ENCODE assay signal across 18 cellular contexts in the genomic region with DNA sequence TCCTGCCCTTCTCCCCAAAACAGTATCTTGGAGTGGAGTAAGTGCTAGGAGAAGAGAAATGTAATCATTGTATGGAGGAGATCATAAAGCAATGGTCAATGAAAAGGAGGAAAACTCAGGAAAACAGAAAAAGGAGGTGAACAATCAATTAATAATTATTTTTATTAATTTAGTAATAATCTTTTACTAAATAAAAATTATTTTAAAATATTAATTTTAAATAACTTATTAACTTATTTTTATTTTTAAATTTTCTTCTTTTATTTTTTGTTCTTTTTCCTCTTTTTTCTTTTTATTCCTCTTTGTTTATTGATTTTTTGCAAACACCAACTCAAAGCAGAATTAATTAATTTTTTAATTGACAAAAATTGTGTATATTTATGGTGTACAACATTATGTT.
DNase-seq lines count a peak whose midpoint lies in the region; FAIRE-seq and TF ChIP-seq lines count a peak whose summit lies in the region.
"Had no signal": no experiment of that assay in that cellular context is flagged by ENCODE, and none has a peak within 500 bp of the region (broad histone marks: within the 10 kb centered on the region; RNA-seq: fewer than 3 reads in every experiment).

No MANE protein-coding gene starts in this region.

- no peaks in the 10 kb centered on the region for H3F3A ChIP-seq in Loucy (ENCODE audit: low read depth)
- peaks cover 14% of the 10 kb centered on the region for H3F3A ChIP-seq in neural progenitor cell (ENCODE audit: low read depth)

- no peaks in the 10 kb centered on the region for H3K36me3 ChIP-seq in Loucy (ENCODE audit: insufficient read depth, low read length)
- H3K36me3 ChIP-seq in neural progenitor cell: no peaks in the 10 kb centered on the region
- H3K36me3 ChIP-seq: BLaER1 treated with 17β-estradiol and CSF1 and Interleukin-3, amounts not matched to agents 10 nM and 100 nM had no signal

- no peaks in the 10 kb centered on the region for H3K79me2 ChIP-seq in Loucy (ENCODE audit: insufficient read depth, low read length)
- H3K79me2 ChIP-seq in neural progenitor cell (ENCODE audit: low read depth): no peaks in the 10 kb centered on the region

- no peaks in the 10 kb centered on the region for H3K9me2 ChIP-seq in Loucy (replicated peaks; ENCODE audit: low read depth, low read length)

- FAIRE-seq in A204.1 (lab: Jason Lieb, UNC) (peak; percentile 88), colon (lab: Jason Lieb, UNC) (peak; percentile 72)
- FAIRE-seq: GM12878, GM18507 had no signal

- H3K27me3 ChIP-seq in Loucy (ENCODE audit: insufficient read depth, low read length, poor library complexity, severe bottlenecking): no peaks in the 10 kb centered on the region
- H3K27me3 ChIP-seq in neural progenitor cell: no peaks in the 10 kb centered on the region
- H3K27me3 ChIP-seq: BLaER1 treated with 17β-estradiol and CSF1 and Interleukin-3, amounts not matched to agents 10 nM and 100 nM had no signal

- H3K4me2 ChIP-seq in Loucy (ENCODE audit: low read depth, low read length, poor library complexity, severe bottlenecking): no peak overlapping the region
- no peak overlapping the region for H3K4me2 ChIP-seq in neural progenitor cell
- H3K4me2 ChIP-seq: BLaER1 treated with 17β-estradiol and CSF1 and Interleukin-3, amounts not matched to agents 10 nM and 100 nM had no signal

- H3K4me1 ChIP-seq in Loucy (ENCODE audit: insufficient read depth, low read length, poor library complexity, severe bottlenecking) (peaks cover 21% of the 10 kb centered on the region), neural progenitor cell (peaks cover 48% of the 10 kb centered on the region)
- H3K4me1 ChIP-seq: BLaER1 treated with 17β-estradiol and CSF1 and Interleukin-3, amounts not matched to agents 10 nM and 100 nM had no signal

- H3K9me3 ChIP-seq in Loucy (ENCODE audit: insufficient read depth, low read depth, low read length) (no peaks in the 10 kb centered on the region), neural progenitor cell (ENCODE audit: low read depth) (no peaks in the 10 kb centered on the region)
- H3K9me3 ChIP-seq: BLaER1 treated with 17β-estradiol and CSF1 and Interleukin-3, amounts not matched to agents 10 nM and 100 nM had no signal

- H3K27ac ChIP-seq in neural progenitor cell: no peak overlapping the region
- H3K27ac ChIP-seq: BLaER1 treated with 17β-estradiol and CSF1 and Interleukin-3, amounts not matched to agents 10 nM and 100 nM; GM23248; HL-60 had no signal

- H3K4me3 Mint-ChIP-seq in neural progenitor cell: no peak overlapping the region
- no peak overlapping the region for H3K4me3 Mint-ChIP-seq in mesothelial cell of epicardium
- H3K4me3 Mint-ChIP-seq: CD4-positive, CD25-positive, alpha-beta regulatory T cell had no signal

- H2AFZ ChIP-seq in Loucy (ENCODE audit: low read length): 0 out of 2 replicates have a peak overlapping the region, but pooled peaks have one; percentile 35
- H2AFZ ChIP-seq in neural progenitor cell (replicated peaks): peak overlapping the region; percentile 75
- H2AFZ ChIP-seq: GM23248 had no signal

- no peak for DNase-seq in neural progenitor cell (ENCODE audit: low spot score)
- DNase-seq in NCI-H774 (lab: John Stamatoyannopoulos, UW): no peak
- no peak for DNase-seq in EL
- DNase-seq in kidney tubule cell (ENCODE audit: low spot score): no peak
- DNase-seq in mesothelial cell of epicardium (ENCODE audit: low spot score in 2 of 2, unreplicated experiment in 2 of 2): no peak
- DNase-seq: 8988T; ACHN; CD4-positive, CD25-positive, alpha-beta regulatory T cell; DMS53; H7 had no signal

- peaks cover 11% of the 10 kb centered on the region for H3K4me1 Mint-ChIP-seq in neural progenitor cell
- peaks cover 65% of the 10 kb centered on the region for H3K4me1 Mint-ChIP-seq in mesothelial cell of epicardium
- H3K4me1 Mint-ChIP-seq: CD4-positive, CD25-positive, alpha-beta regulatory T cell had no signal

- H3K9ac ChIP-seq in Loucy (ENCODE audit: low read depth, low read length, poor library complexity, severe bottlenecking) (no peak overlapping the region), neural progenitor cell (no peak overlapping the region)
- H3K9ac ChIP-seq: BLaER1 treated with 17β-estradiol and CSF1 and Interleukin-3, amounts not matched to agents 10 nM and 100 nM; GM23248 had no signal

- H3K27ac Mint-ChIP-seq in neural progenitor cell: no peak overlapping the region
- H3K27ac Mint-ChIP-seq in mesothelial cell of epicardium: no peak overlapping the region
- H3K27ac Mint-ChIP-seq: CD4-positive, CD25-positive, alpha-beta regulatory T cell had no signal

- TF ChIP-seq CTCF in Loucy (conservative IDR thresholded peaks at IDR 0.05; ENCODE audit: low read length): no peak
- no peak for TF ChIP-seq CTCF in neural progenitor cell (IDR thresholded peaks at IDR 0.05)
- no peak for TF ChIP-seq CTCF in mesothelial cell of epicardium (IDR thresholded peaks at IDR 0.05; ENCODE audit: unreplicated experiment)

- H3K36me3 Mint-ChIP-seq in neural progenitor cell (no peaks in the 10 kb centered on the region), mesothelial cell of epicardium (no peaks in the 10 kb centered on the region)
- H3K36me3 Mint-ChIP-seq: CD4-positive, CD25-positive, alpha-beta regulatory T cell had no signal

- H3K27me3 Mint-ChIP-seq in neural progenitor cell (ENCODE audit: insufficient read depth, low read depth): no peaks in the 10 kb centered on the region
- peaks cover 9% of the 10 kb centered on the region for H3K27me3 Mint-ChIP-seq in mesothelial cell of epicardium (ENCODE audit: low read depth)

- no peaks in the 10 kb centered on the region for H3K9me3 Mint-ChIP-seq in neural progenitor cell
- H3K9me3 Mint-ChIP-seq in mesothelial cell of epicardium: no peaks in the 10 kb centered on the region

- H3K4me3 ChIP-seq in Loucy (ENCODE audit: low read length, poor library complexity, severe bottlenecking): no peak overlapping the region
- no peak overlapping the region for H3K4me3 ChIP-seq in neural progenitor cell
- H3K4me3 ChIP-seq: BLaER1 treated with 17β-estradiol and CSF1 and Interleukin-3, amounts not matched to agents 10 nM and 100 nM; GM12878; GM23248 had no signal

- H4K20me1 ChIP-seq in Loucy (ENCODE audit: insufficient read depth, low read length, poor library complexity, severe bottlenecking) (no peaks in the 10 kb centered on the region), neural progenitor cell (ENCODE audit: low read depth) (no peaks in the 10 kb centered on the region)
- H4K20me1 ChIP-seq: BLaER1 treated with 17β-estradiol and CSF1 and Interleukin-3, amounts not matched to agents 10 nM and 100 nM had no signal
